ENCODE assay signal across 20 cellular contexts in the genomic region with DNA sequence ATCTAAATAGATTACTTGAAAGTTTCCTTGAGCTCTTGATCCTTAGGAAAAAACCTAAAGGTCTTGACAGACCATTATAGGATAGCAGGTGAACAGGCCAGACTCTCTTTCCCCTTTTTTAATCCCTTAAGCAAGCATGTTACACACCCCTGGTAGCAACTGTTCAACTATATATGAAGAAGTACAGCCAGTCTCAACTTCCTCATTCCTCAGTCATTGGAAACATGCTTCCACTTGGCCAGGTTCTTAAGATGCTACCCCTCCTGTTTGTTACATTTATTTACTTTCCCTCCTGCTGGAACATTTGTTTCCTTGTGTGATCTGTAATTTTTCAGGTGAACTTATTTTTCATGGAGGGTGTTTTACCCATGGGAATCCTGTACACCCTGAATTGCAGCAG.
"Had no signal": no experiment of that assay in that cellular context is flagged by ENCODE, and none has a peak within 500 bp of the region (broad histone marks: within the 10 kb centered on the region; RNA-seq: fewer than 3 reads in every experiment).

No MANE protein-coding gene starts in this region.

- H3K36me3 ChIP-seq: brain microvascular endothelial cell, thyroid gland, uterus had no signal

- FAIRE-seq: TTC549 had no signal

- H3K9me3 ChIP-seq: thyroid gland, uterus had no signal

- DNase-seq: activated CD4-positive, alpha-beta T cell treated with anti-CD3 and anti-CD28 coated beads for 48 hours; activated CD8-positive, alpha-beta T cell treated with anti-CD3 and anti-CD28 coated beads for 36 hours; activated naive CD8-positive, alpha-beta T cell treated with anti-CD3 and anti-CD28 coated beads, Interleukin-2, amount 10 ng/mL, durations not matched to agents 7 days and 5 days; activated T-cell treated with anti-CD3 and anti-CD28 coated beads, Interleukin-2, amount 50 U/mL, for 4 hours; anterior cingulate cortex; brain microvascular endothelial cell; cerebellar nuclear complex; effector memory CD4-positive, alpha-beta T cell; erythroblast; islet precursor cell; left ventricle myocardium superior; mesendoderm; stimulated activated CD4-positive, alpha-beta T cell treated with anti-CD3 and anti-CD28 coated beads, Interleukin-2, amount 100 ng/mL, for 48 hours; T-helper 17 cell; thyroid gland; uterus had no signal

- ATAC-seq: activated CD8-positive, alpha-beta T cell treated with anti-CD3 and anti-CD28 coated beads for 36 hours; activated T-cell treated with anti-CD3 and anti-CD28 coated beads, Interleukin-2, amount 50 U/mL, for 4 hours; left ventricle myocardium superior; natural killer cell treated with Interleukin-12 subunit alpha and Interleukin-12 subunit beta and Interleukin-15 and Interleukin-18, amount 100 ng/mL, for 72 hours; stimulated activated memory B cell treated with anti-CD40 and anti-IgM and Interleukin-4, amounts not matched to agents 10 μg/mL and 1 μg/mL and 100 μg/mL, for 72 hours; T-helper 17 cell; WTC11 had no signal

- H3K27ac ChIP-seq: brain microvascular endothelial cell, thyroid gland, uterus had no signal

- H3K4me3 ChIP-seq: thyroid gland, uterus had no signal

- H3K27me3 ChIP-seq: brain microvascular endothelial cell, thyroid gland, uterus had no signal

- H3K4me1 ChIP-seq: uterus had no signal
